ENCODE assay signal across 8 cellular contexts in genomic region chrX:136209016-136209738, GRCh38. TPM values are rescaled to one million over a fixed set of nuclear protein-coding genes. Genes with fewer than 3 reads are reported as not detected.
DNase-seq lines count a peak whose midpoint lies in the region; ATAC-seq, FAIRE-seq and TF ChIP-seq lines count a peak whose summit lies in the region.

No MANE protein-coding gene starts in this region.

- ATAC-seq in left ventricle myocardium superior (peak; percentile 16), HG02571 (IDR thresholded peaks at IDR 0.05; ENCODE audit: unreplicated experiment) (no peak)

- peaks cover 5% of the 10 kb centered on the region for H3K4me1 Mint-ChIP-seq in activated naive CD8-positive, alpha-beta T cell treated with anti-CD3 and anti-CD28 coated beads for 36 hours

- H3K79me2 ChIP-seq in KMS-11 (ENCODE audit: insufficient read depth, low read depth), result no peaks in the 10 kb centered on the region

- H3K27ac ChIP-seq in KMS-11 (no peak overlapping the region), small intestine (ENCODE audit: low read depth in 1 of 2, low read length in 1 of 2) (peak overlapping the region in 1 of 2 donors; percentile 41)

- H3K4me3 ChIP-seq in KMS-11 (IDR thresholded peaks at IDR 0.05; ENCODE audit: insufficient read depth, low read depth, low read length) (no peak overlapping the region), small intestine (ENCODE audit: low read depth in 1 of 2, low read length in 2 of 2) (no peak overlapping the region)

- TF ChIP-seq CTCF in KMS-11 (conservative IDR thresholded peaks at IDR 0.05; ENCODE audit: low read depth, low read length), result peak; percentile 55

- H3K9me3 Mint-ChIP-seq in activated naive CD8-positive, alpha-beta T cell treated with anti-CD3 and anti-CD28 coated beads for 36 hours, result no peaks in the 10 kb centered on the region

- DNase-seq in D341Med (ENCODE audit: low spot score) (peak; percentile 68), left ventricle myocardium superior (peak; percentile 66), small intestine (peak; percentile 46), NCI-H187 treated with DMSO at 0.1 percent for 48 hours (lab: John Stamatoyannopoulos, UW) (no peak), DMS114 treated with DMSO at 0.1 percent for 48 hours (lab: John Stamatoyannopoulos, UW; ENCODE audit: unreplicated experiment) (no peak)
- peak; percentile 17 for DNase-seq in activated naive CD8-positive, alpha-beta T cell treated with anti-CD3 and anti-CD28 coated beads for 36 hours

- intact Hi-C loops in left ventricle myocardium superior (cut with micrococcal nuclease), result no loop called here

- no peaks in the 10 kb centered on the region for H3K27me3 Mint-ChIP-seq in activated naive CD8-positive, alpha-beta T cell treated with anti-CD3 and anti-CD28 coated beads for 36 hours

- H3K4me1 ChIP-seq in KMS-11 (ENCODE audit: low read depth, poor library complexity, severe bottlenecking) (peaks cover 3% of the 10 kb centered on the region), small intestine (ENCODE audit: control insufficient read depth in 2 of 2, insufficient read depth in 1 of 2, low read depth in 1 of 2, low read length in 1 of 2) (no peaks in the 10 kb centered on the region)

- no peak overlapping the region for H2AFZ ChIP-seq in KMS-11 (ENCODE audit: low read depth)

- H3K27me3 ChIP-seq in KMS-11 (ENCODE audit: insufficient read depth, low read depth), result no peaks in the 10 kb centered on the region
- no peaks in the 10 kb centered on the region for H3K27me3 ChIP-seq in small intestine (ENCODE audit: control insufficient read depth in 2 of 2, insufficient read depth in 2 of 2, low read length in 2 of 2)

- no peak overlapping the region for H3K27ac Mint-ChIP-seq in activated naive CD8-positive, alpha-beta T cell treated with anti-CD3 and anti-CD28 coated beads for 36 hours

- FAIRE-seq in small intestine (lab: Jason Lieb, UNC), result no peak

- H3K9me3 ChIP-seq in small intestine (ENCODE audit: control insufficient read depth, low read depth), result no peaks in the 10 kb centered on the region

- H3K9ac ChIP-seq in KMS-11, result no peak overlapping the region

- H3K36me3 Mint-ChIP-seq in activated naive CD8-positive, alpha-beta T cell treated with anti-CD3 and anti-CD28 coated beads for 36 hours, result peaks cover 2% of the 10 kb centered on the region

- 33 to 44% (median 44%) methylated on average over 26 to 28 of the region's 28 CpGs for WGBS in small intestine, 3 donors

- no peaks in the 10 kb centered on the region for H4K20me1 ChIP-seq in KMS-11 (ENCODE audit: insufficient read depth)

- no peaks in the 10 kb centered on the region for H3K36me3 ChIP-seq in KMS-11 (ENCODE audit: insufficient read depth)
- H3K36me3 ChIP-seq in small intestine (ENCODE audit: control insufficient read depth in 2 of 2, insufficient read depth in 2 of 2, low read length in 2 of 2), result no peaks in the 10 kb centered on the region

- H3K4me3 Mint-ChIP-seq in activated naive CD8-positive, alpha-beta T cell treated with anti-CD3 and anti-CD28 coated beads for 36 hours, result no peak overlapping the region

- H3K4me2 ChIP-seq in KMS-11, result no peak overlapping the region

RNA-seq across cellular contexts. Expression of gene MAP7D3, which starts 42.0 kb away (rescaled TPM):
- total RNA-seq in activated naive CD8-positive, alpha-beta T cell treated with anti-CD3 and anti-CD28 coated beads for 36 hours, result 10 to 100 TPM; 17.8 to 17.9 TPM
- total RNA-seq in left ventricle myocardium superior, result 10.8 TPM
- polyA plus RNA-seq in small intestine, result 1 to 10 TPM in 1 of 3 donors, under 1 TPM in 1, not detected in 1; 0.81 to 2.7 TPM

Comparison
In these comparisons a context has a peak if more than half of its experiments do, and no peak if none do; other contexts are left out.
1. DNase-seq: peak in D341Med (single experiment), activated naive CD8-positive, alpha-beta T cell treated with anti-CD3 and anti-CD28 coated beads for 36 hours (single experiment), left ventricle myocardium superior (single experiment) and small intestine (single experiment); none in NCI-H187 treated with DMSO at 0.1 percent for 48 hours (single experiment) and DMS114 treated with DMSO at 0.1 percent for 48 hours (single experiment).